14 cellular contexts compared by ENCODE assay signal in genomic region chr16:4262303-4262835, GRCh38. TPM values are rescaled to one million over a fixed set of nuclear protein-coding genes. Genes with fewer than 3 reads are reported as not detected.
A peak's percentile ranks its signal among the peaks of the same experiment; 100 is the strongest.
DNase-seq lines count a peak whose midpoint lies in the region; ATAC-seq, FAIRE-seq and TF ChIP-seq lines count a peak whose summit lies in the region.
"Had no signal": no experiment of that assay in that cellular context is flagged by ENCODE, and none has a peak within 500 bp of the region (broad histone marks: within the 10 kb centered on the region; RNA-seq: fewer than 3 reads in every experiment).

No MANE protein-coding gene starts in this region.

- H3K4me1 ChIP-seq in A549 (peaks cover 9% of the 10 kb centered on the region; the same call in 1 of the 3 replicates), K562 (replicated peaks in 1 of 2; ENCODE audit: control insufficient read depth in 2 of 2, insufficient read depth in 2 of 2, low read length in 2 of 2) (peaks cover 9 to 53% of the 10 kb centered on the region in 2 experiments; a peak in 3 of 5 replicates), neuronal stem cell (ENCODE audit: control insufficient read depth in 2 of 2, insufficient read depth in 1 of 2, low read depth in 1 of 2, low read length in 2 of 2) (peaks cover 2 to 8% of the 10 kb centered on the region in 2 donors)
- H3K4me1 ChIP-seq: Caco-2 had no signal

- no peak for TF ChIP-seq CTCF in A549 (IDR thresholded peaks at IDR 0.05)
- no peak for TF ChIP-seq CTCF in K562 (IDR thresholded peaks at IDR 0.05 in 2 of 3, conservative IDR thresholded peaks at IDR 0.05 in 1 of 3; ENCODE audit: insufficient read depth in 2 of 3, low read depth in 1 of 3, low read length in 3 of 3)

- peaks cover 49% of the 10 kb centered on the region for H3K79me2 ChIP-seq in K562 (ENCODE audit: control insufficient read depth, insufficient read depth, low read length)

- H2BK15ac ChIP-seq in neuronal stem cell (ENCODE audit: low read length), result no peak overlapping the region

- no peak overlapping the region for H4K8ac ChIP-seq in neuronal stem cell (ENCODE audit: low read depth, low read length)

- H3K9me3 ChIP-seq in A549 (no peaks in the 10 kb centered on the region), K562 (replicated peaks; ENCODE audit: control insufficient read depth, insufficient read depth, low read depth, low read length) (no peaks in the 10 kb centered on the region), neuronal stem cell (replicated peaks in 1 of 2; ENCODE audit: control insufficient read depth in 2 of 2, insufficient read depth in 1 of 2, low read depth in 1 of 2, low read length in 2 of 2) (no peaks in the 10 kb centered on the region)
- H3K9me3 ChIP-seq: BLaER1, Caco-2 had no signal

- H3K4me3 ChIP-seq in A549 (no peak overlapping the region), K562 (no peak overlapping the region), neuronal stem cell (ENCODE audit: low read length in 2 of 2) (no peak overlapping the region)
- H3K4me3 ChIP-seq: BLaER1 had no signal

- H3K14ac ChIP-seq in neuronal stem cell (ENCODE audit: low read length), result no peak overlapping the region

- peak overlapping the region in 1 of 2 experiments; percentile 48; a peak in 1 of 4 replicates for H3K9ac ChIP-seq in K562 (ENCODE audit: insufficient read depth in 1 of 2, low read depth in 2 of 2, low read length in 2 of 2)
- H3K9ac ChIP-seq in neuronal stem cell (ENCODE audit: low read depth, low read length, poor library complexity), result no peak overlapping the region
- H3K9ac ChIP-seq: BLaER1 had no signal

- CTCF ChIA-PET in A549 (lab: Yijun Ruan, JAX) (interaction anchor here (0.6 to 5.5 kb wide), 37 partner anchors 8 to 564 kb away, joined by 3 to 45 read pairs (median 4); partner anchors contain the start of gene TFAP4), K562 (lab: Yijun Ruan, JAX; ENCODE audit: low intra/inter-chr PET ratio) (interaction anchor here (0.6 to 1.6 kb wide), 2 partner anchors 69 to 140 kb away, joined by 3 to 9 read pairs; no protein-coding TSS in a partner anchor)

- WGBS in A549 (ENCODE audit: missing lambda C conversion rate), result 91% methylated on average over 22 of the region's 22 CpGs
- 97% methylated on average over 20 of the region's 22 CpGs for WGBS in K562 (ENCODE audit: insufficient coverage, low coverage, missing lambda C conversion rate)
- WGBS in neuronal stem cell (ENCODE audit: extremely low coverage in 2 of 2, insufficient read length in 2 of 2, insufficient replicate concordance in 1 of 2), 2 donors, result no CpG with 5 or more reads among the region's 22 CpGs

- no peak for DNase-seq in A549 (ENCODE audit: low read depth in 1 of 2, low spot score in 1 of 2)
- DNase-seq in ELF-1 (ENCODE audit: low read depth, low spot score), result peak; percentile 47
- no peak for DNase-seq in K562 (ENCODE audit: extremely low read depth in 1 of 4, low spot score in 3 of 4)
- DNase-seq in neuronal stem cell (ENCODE audit: low spot score), result no peak
- no peak for DNase-seq in retina
- DNase-seq in kidney tubule cell (ENCODE audit: low spot score), result no peak

- no peak overlapping the region for H2BK5ac ChIP-seq in neuronal stem cell (ENCODE audit: low read length)

- H3K9me1 ChIP-seq in K562 (ENCODE audit: control insufficient read depth, insufficient read depth, low read length), result peaks cover 6% of the 10 kb centered on the region

- FAIRE-seq in A549 (lab: Jason Lieb, UNC) (no peak), K562 (lab: Jason Lieb, UNC) (no peak)
- FAIRE-seq: GM18507, H54, HepG2, HTR-8/SVneo had no signal

- H3K18ac ChIP-seq in neuronal stem cell (ENCODE audit: low read length), result peak overlapping the region; percentile 52

- no peak for TF ChIP-seq POLR2A in A549 (IDR thresholded peaks at IDR 0.05; ENCODE audit: low read length)
- no peak for TF ChIP-seq POLR2A in K562 (conservative IDR thresholded peaks at IDR 0.05)

- no peak overlapping the region for H2BK12ac ChIP-seq in neuronal stem cell (ENCODE audit: low read length)

- H3K23ac ChIP-seq in neuronal stem cell (ENCODE audit: low read depth, low read length, poor library complexity), result no peak overlapping the region

- H4K20me1 ChIP-seq in K562 (replicated peaks; ENCODE audit: control insufficient read depth, insufficient read depth, low read length), result peaks cover 6% of the 10 kb centered on the region; the same call in 1 of the 2 replicates

- ATAC-seq in A549 (no peak), K562 (no peak), HG02938 (IDR thresholded peaks at IDR 0.05; ENCODE audit: unreplicated experiment) (no peak)

- POLR2A ChIA-PET in A549 (lab: Yijun Ruan, JAX), result interaction anchor here (1.2 kb wide), 1 partner anchor 9 kb away, joined by 5 read pairs; no protein-coding TSS in a partner anchor
- POLR2A ChIA-PET in K562 (lab: Yijun Ruan, JAX), result interaction anchor here (0.6 to 1.0 kb wide), 3 partner anchors 9 to 71 kb away, joined by 3 to 5 read pairs (median 5); no protein-coding TSS in a partner anchor

- no peak overlapping the region for H4K91ac ChIP-seq in neuronal stem cell (ENCODE audit: low read depth, low read length, poor library complexity)

- H2BK120ac ChIP-seq in neuronal stem cell (ENCODE audit: low read depth, low read length), result no peak overlapping the region

- in situ Hi-C loops in K562 (cut with MboI), result no loop called here

- H3K36me3 ChIP-seq in K562 (ENCODE audit: control insufficient read depth, insufficient read depth, low read length) (peaks cover 69% of the 10 kb centered on the region; the same call in 2 of the 3 replicates), neuronal stem cell (replicated peaks in 1 of 2; ENCODE audit: control insufficient read depth in 2 of 2, insufficient read depth in 2 of 2, low read length in 2 of 2) (peaks cover 32 to 57% of the 10 kb centered on the region in 2 donors)

- no TSS peak for BruUV-seq in K562 (replicated peaks; lab: Mats Ljungman, UMichigan)

- H3K4me2 ChIP-seq in A549 (no peak overlapping the region), K562 (ENCODE audit: insufficient read depth, low read length) (no peak overlapping the region), neuronal stem cell (ENCODE audit: insufficient read depth, low read length, poor library complexity, severe bottlenecking) (no peak overlapping the region)
- H3K4me2 ChIP-seq: BLaER1 had no signal

- peaks cover 31% of the 10 kb centered on the region for H3K79me1 ChIP-seq in neuronal stem cell (ENCODE audit: low read depth, low read length)

- TF ChIP-seq EP300 in A549 (IDR thresholded peaks at IDR 0.05) (no peak), K562 (IDR thresholded peaks at IDR 0.05; ENCODE audit: low read length) (no peak)

- H2AFZ ChIP-seq in K562 (ENCODE audit: low read depth, low read length), result no peak overlapping the region
- no peak overlapping the region for H2AFZ ChIP-seq in neuronal stem cell (ENCODE audit: low read length)

- intact Hi-C loops in K562 (cut with micrococcal nuclease), result loop anchor here (5.0 kb wide), 1 partner anchor 140 kb away; no protein-coding TSS in a partner anchor

- H2AK5ac ChIP-seq in neuronal stem cell (ENCODE audit: low read depth, low read length), result peak overlapping the region; percentile 47

- H3K4ac ChIP-seq in neuronal stem cell (ENCODE audit: low read length), result no peak overlapping the region

- no peak for TF ChIP-seq RAD21 in A549 (conservative IDR thresholded peaks at IDR 0.05 in 1 of 2, IDR thresholded peaks at IDR 0.05 in 1 of 2)
- TF ChIP-seq RAD21 in K562 (CRISPR knock-in tag; conservative IDR thresholded peaks at IDR 0.05 in 1 of 2, IDR thresholded peaks at IDR 0.05 in 1 of 2), result no peak

- H3K27ac ChIP-seq in A549, result no peak overlapping the region
- no peak overlapping the region for H3K27ac ChIP-seq in K562 (ENCODE audit: extremely low read depth, low read depth, low read length)
- no peak overlapping the region for H3K27ac ChIP-seq in neuronal stem cell (replicated peaks; ENCODE audit: low read length)
- H3K27ac ChIP-seq: BLaER1 had no signal

- no peaks in the 10 kb centered on the region for H3K27me3 ChIP-seq in K562 (ENCODE audit: control insufficient read depth in 2 of 2, insufficient read depth in 2 of 2, low read length in 2 of 2)
- H3K27me3 ChIP-seq in neuronal stem cell (ENCODE audit: control insufficient read depth in 3 of 3, insufficient read depth in 3 of 3, low read depth in 1 of 3, low read length in 3 of 3), result no peaks in the 10 kb centered on the region
- H3K27me3 ChIP-seq: BLaER1 had no signal

RNA-seq across cellular contexts. Expression of gene TFAP4, which starts 10.5 kb away (rescaled TPM):
- 7.0 and 7.2 TPM in 2 replicates for polyA plus RNA-seq in A549 (2011; rRNA removed)
- polyA plus RNA-seq in A549 (2012; cell fraction: cytosol; rRNA removed), result 19.1 and 22.2 TPM in 2 replicates
- polyA plus RNA-seq in A549 (2012; cell fraction: nucleus; rRNA removed), result 25.1 and 33.1 TPM in 2 replicates
- polyA plus RNA-seq in A549 (2017; fragmentation: RNase III; extraction: RNeasy Plus Mini Kit Qiagen cat#74134 plus additional on column Dnase treatment), result 13.6 to 15.7 TPM (median 14.7 TPM) in 3 replicates
- 30.3 and 41.0 TPM in 2 replicates for polyA minus RNA-seq in A549 (2011; rRNA and poly(A)+ RNA removed)
- 12.1 and 23.1 TPM in 2 replicates for total RNA-seq in K562 (2011; cell fraction: chromatin; rRNA removed; ENCODE audit: low replicate concordance)
- total RNA-seq in K562 (2011; cell fraction: nucleolus; rRNA removed), result 12.4 and 13.3 TPM in 2 replicates
- total RNA-seq in K562 (2011; cell fraction: nucleoplasm; rRNA removed), result 11.0 and 16.1 TPM in 2 replicates
- 27.7 and 28.8 TPM in 2 replicates for total RNA-seq in K562 (2014; rRNA removed)
- 5.6 and 7.7 TPM in 2 replicates for total RNA-seq in K562 (2014; rRNA removed; fragmentation: Illumina TruSeq; extraction: Trizol)
- total RNA-seq in K562 (2015; rRNA removed; fragmentation: Illumina TruSeq; extraction: Trizol), result 16.2 and 16.9 TPM in 2 replicates
- total RNA-seq in K562 (2021), result 31.2 and 32.8 TPM in 2 replicates
- polyA plus RNA-seq in K562 (2011; rRNA removed), result 8.5 and 15.3 TPM in 2 replicates
- polyA plus RNA-seq in K562 (2011; cell fraction: cytosol; rRNA removed), result 8.1 and 15.3 TPM in 2 replicates
- polyA plus RNA-seq in K562 (2011; cell fraction: nucleus; rRNA removed), result 12.2 and 17.2 TPM in 2 replicates
- 15.9 and 19.7 TPM in 2 replicates for polyA plus RNA-seq in K562 (2012)
- 10.6 and 13.6 TPM in 2 replicates for polyA plus RNA-seq in K562 (2014; fragmentation: Illumina TruSeq; extraction: Trizol)
- under 1 TPM; 0.10 to 0.11 TPM for polyA plus RNA-seq in K562 (2014; fragmentation: Nextera tagmentation; extraction: Ambion mirVana)
- 19.8 and 22.6 TPM in 2 replicates for polyA plus RNA-seq in K562 (2014; rRNA removed)
- 14.2 and 15.3 TPM in 2 replicates for polyA minus RNA-seq in K562 (2011; rRNA and poly(A)+ RNA removed)
- polyA minus RNA-seq in K562 (2011; cell fraction: cytosol; rRNA and poly(A)+ RNA removed), result 15.2 and 18.3 TPM in 2 replicates
- 5.0 and 8.7 TPM in 2 replicates for polyA minus RNA-seq in K562 (2011; cell fraction: nucleus; rRNA and poly(A)+ RNA removed)
- polyA plus RNA-seq in neuronal stem cell (2013, experiment 1 of 2), result 18.5 TPM
- polyA plus RNA-seq in neuronal stem cell (2013, experiment 2 of 2), result 20.5 TPM

RNA-seq across cellular contexts. Expression of gene SRL, which starts 20.5 kb away (rescaled TPM):
- polyA plus RNA-seq in A549 (2011; rRNA removed), result not detected in 2 replicates
- 0.01 TPM in 1 of 2 replicates, not detected in the other for polyA plus RNA-seq in A549 (2012; cell fraction: cytosol; rRNA removed)
- 0.05 TPM in 1 of 2 replicates, not detected in the other for polyA plus RNA-seq in A549 (2012; cell fraction: nucleus; rRNA removed)
- polyA plus RNA-seq in A549 (2017; fragmentation: RNase III; extraction: RNeasy Plus Mini Kit Qiagen cat#74134 plus additional on column Dnase treatment), result 0.03 to 0.05 TPM (median 0.03 TPM) in 3 replicates
- 0.12 TPM in 1 of 2 replicates, not detected in the other for polyA minus RNA-seq in A549 (2011; rRNA and poly(A)+ RNA removed)
- total RNA-seq in K562 (2011; cell fraction: chromatin; rRNA removed; ENCODE audit: low replicate concordance), result not detected in 2 replicates
- total RNA-seq in K562 (2011; cell fraction: nucleolus; rRNA removed), result not detected in 2 replicates
- not detected in 2 replicates for total RNA-seq in K562 (2011; cell fraction: nucleoplasm; rRNA removed)
- not detected in 2 replicates for total RNA-seq in K562 (2014; rRNA removed)
- total RNA-seq in K562 (2014; rRNA removed; fragmentation: Illumina TruSeq; extraction: Trizol), result not detected in 2 replicates
- total RNA-seq in K562 (2015; rRNA removed; fragmentation: Illumina TruSeq; extraction: Trizol), result not detected in 2 replicates
- not detected in 2 replicates for total RNA-seq in K562 (2021)
- polyA plus RNA-seq in K562 (2011; rRNA removed), result 0.01 TPM in 1 of 2 replicates, not detected in the other
- polyA plus RNA-seq in K562 (2011; cell fraction: cytosol; rRNA removed), result 0.01 and 0.03 TPM in 2 replicates
- polyA plus RNA-seq in K562 (2011; cell fraction: nucleus; rRNA removed), result not detected in 2 replicates
- not detected in 2 replicates for polyA plus RNA-seq in K562 (2012)
- not detected in 2 replicates for polyA plus RNA-seq in K562 (2014; fragmentation: Illumina TruSeq; extraction: Trizol)
- polyA plus RNA-seq in K562 (2014; fragmentation: Nextera tagmentation; extraction: Ambion mirVana), result not detected
- not detected in 2 replicates for polyA plus RNA-seq in K562 (2014; rRNA removed)
- polyA minus RNA-seq in K562 (2011; rRNA and poly(A)+ RNA removed), result not detected in 2 replicates
- not detected in 2 replicates for polyA minus RNA-seq in K562 (2011; cell fraction: cytosol; rRNA and poly(A)+ RNA removed)
- polyA minus RNA-seq in K562 (2011; cell fraction: nucleus; rRNA and poly(A)+ RNA removed), result not detected in 2 replicates
- polyA plus RNA-seq in neuronal stem cell (2013, experiment 1 of 2), result 0.04 TPM
- 0.04 TPM for polyA plus RNA-seq in neuronal stem cell (2013, experiment 2 of 2)
- total RNA-seq: Caco-2; CD8-positive, alpha-beta memory T cell; HepG2 had no signal
- polyA plus RNA-seq: CD8-positive, alpha-beta memory T cell had no signal

RNA-seq across cellular contexts. Expression of gene GLIS2, which starts 53.5 kb away (rescaled TPM):
- polyA plus RNA-seq in A549 (2011; rRNA removed), result 5.5 and 6.8 TPM in 2 replicates
- 20.8 and 29.4 TPM in 2 replicates for polyA plus RNA-seq in A549 (2012; cell fraction: cytosol; rRNA removed)
- 37.1 and 54.5 TPM in 2 replicates for polyA plus RNA-seq in A549 (2012; cell fraction: nucleus; rRNA removed)
- 15.8 to 19.5 TPM (median 16.3 TPM) in 3 replicates for polyA plus RNA-seq in A549 (2017; fragmentation: RNase III; extraction: RNeasy Plus Mini Kit Qiagen cat#74134 plus additional on column Dnase treatment)
- polyA minus RNA-seq in A549 (2011; rRNA and poly(A)+ RNA removed), result 3.3 and 6.4 TPM in 2 replicates
- total RNA-seq in K562 (2011; cell fraction: chromatin; rRNA removed; ENCODE audit: low replicate concordance), result 2.1 and 6.1 TPM in 2 replicates
- 3.8 and 4.2 TPM in 2 replicates for total RNA-seq in K562 (2011; cell fraction: nucleolus; rRNA removed)
- total RNA-seq in K562 (2011; cell fraction: nucleoplasm; rRNA removed), result 2.9 and 3.6 TPM in 2 replicates
- total RNA-seq in K562 (2014; rRNA removed), result 0.91 and 1.4 TPM in 2 replicates
- total RNA-seq in K562 (2014; rRNA removed; fragmentation: Illumina TruSeq; extraction: Trizol), result 0.10 and 0.11 TPM in 2 replicates
- 0.33 and 0.68 TPM in 2 replicates for total RNA-seq in K562 (2015; rRNA removed; fragmentation: Illumina TruSeq; extraction: Trizol)
- 7.6 and 9.0 TPM in 2 replicates for total RNA-seq in K562 (2021)
- polyA plus RNA-seq in K562 (2011; rRNA removed), result 0.57 and 1.0 TPM in 2 replicates
- polyA plus RNA-seq in K562 (2011; cell fraction: cytosol; rRNA removed), result 1.0 and 2.2 TPM in 2 replicates
- 2.8 and 4.9 TPM in 2 replicates for polyA plus RNA-seq in K562 (2011; cell fraction: nucleus; rRNA removed)
- 6.8 and 7.9 TPM in 2 replicates for polyA plus RNA-seq in K562 (2012)
- polyA plus RNA-seq in K562 (2014; fragmentation: Illumina TruSeq; extraction: Trizol), result 2.2 and 5.8 TPM in 2 replicates
- polyA plus RNA-seq in K562 (2014; fragmentation: Nextera tagmentation; extraction: Ambion mirVana), result under 1 TPM; 0.10 to 0.25 TPM
- polyA plus RNA-seq in K562 (2014; rRNA removed), result 2.3 and 2.9 TPM in 2 replicates
- polyA minus RNA-seq in K562 (2011; rRNA and poly(A)+ RNA removed), result 0.27 and 0.32 TPM in 2 replicates
- 3.3 and 4.6 TPM in 2 replicates for polyA minus RNA-seq in K562 (2011; cell fraction: cytosol; rRNA and poly(A)+ RNA removed)
- 1.00 and 1.1 TPM in 2 replicates for polyA minus RNA-seq in K562 (2011; cell fraction: nucleus; rRNA and poly(A)+ RNA removed)
- polyA plus RNA-seq in neuronal stem cell (2013, experiment 1 of 2), result 7.6 TPM
- polyA plus RNA-seq in neuronal stem cell (2013, experiment 2 of 2), result 7.9 TPM
- polyA plus RNA-seq: CD8-positive, alpha-beta memory T cell had no signal

Comparison
In these comparisons a context has a peak if more than half of its experiments do, and no peak if none do; other contexts are left out.
1. Of the 35 proteins assayed by ChIP-seq in both K562 and A549: peak only in K562: none; only in A549: none; in both: ZFP36; in neither: 34.